ENCODE assay signal across 20 cellular contexts in the genomic region with DNA sequence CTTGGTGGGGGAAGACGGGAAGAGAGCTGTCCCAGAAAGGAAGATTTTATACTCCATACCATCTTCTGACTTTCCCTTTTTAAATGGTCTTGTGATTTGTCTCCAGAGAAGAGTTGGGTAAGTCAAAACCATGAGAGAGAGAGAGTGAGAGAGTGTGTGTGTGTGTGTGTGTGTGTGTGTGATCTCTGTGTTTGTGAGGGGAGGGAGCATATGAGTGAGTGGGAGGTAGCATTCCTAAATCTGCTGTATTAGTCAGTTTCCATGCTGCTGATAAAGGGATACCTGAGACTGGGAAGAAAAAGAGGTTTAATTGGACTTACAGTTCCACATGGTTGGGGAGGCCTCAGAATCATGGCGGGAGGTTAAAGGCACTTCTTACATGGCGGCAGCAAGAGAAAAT.
DNase-seq lines count a peak whose midpoint lies in the region; ATAC-seq and TF ChIP-seq lines count a peak whose summit lies in the region.
"Had no signal": no experiment of that assay in that cellular context is flagged by ENCODE, and none has a peak within 500 bp of the region (broad histone marks: within the 10 kb centered on the region; RNA-seq: fewer than 3 reads in every experiment).

No MANE protein-coding gene starts in this region.

- peak; percentile 46 for ATAC-seq in left ventricle myocardium superior
- ATAC-seq in GM19035 (IDR thresholded peaks at IDR 0.05; ENCODE audit: unreplicated experiment): no peak
- ATAC-seq in gastrocnemius medialis: no peak
- ATAC-seq: A549; CD8-positive, alpha-beta T cell; HCT116 had no signal

- TF ChIP-seq POLR2A in gastrocnemius medialis (IDR thresholded peaks at IDR 0.05): no peak

- H3K27ac ChIP-seq in right atrium auricular region (peak overlapping the region in 1 of 2 donors; percentile 31), gastrocnemius medialis (no peak overlapping the region)
- H3K27ac ChIP-seq: A549; BLaER1 treated with 17β-estradiol and CSF1 and Interleukin-3, amounts not matched to agents 10 nM and 100 nM had no signal

- no peaks in the 10 kb centered on the region for H3K36me3 Mint-ChIP-seq in nephron (ENCODE audit: low read depth)
- H3K36me3 Mint-ChIP-seq: CD8-positive, alpha-beta T cell had no signal

- H3K4me3 ChIP-seq in right atrium auricular region: no peak overlapping the region
- no peak overlapping the region for H3K4me3 ChIP-seq in choroid plexus epithelial cell (ENCODE audit: low read depth, low read length)
- H3K4me3 ChIP-seq in HAP-1: no peak overlapping the region
- no peak overlapping the region for H3K4me3 ChIP-seq in gastrocnemius medialis
- H3K4me3 ChIP-seq: A549; BLaER1 treated with 17β-estradiol and CSF1 and Interleukin-3, amounts not matched to agents 10 nM and 100 nM had no signal

- H3K9me3 ChIP-seq in right atrium auricular region (peaks cover 0 to 5% of the 10 kb centered on the region in 2 donors), HAP-1 (no peaks in the 10 kb centered on the region), gastrocnemius medialis (no peaks in the 10 kb centered on the region)
- H3K9me3 ChIP-seq: A549 had no signal

- in situ Hi-C loops in HAP-1 (cut with MboI; ENCODE audit: low sequenced_read_pairs) (no loop called here), gastrocnemius medialis (cut with MboI; ENCODE audit: low sequenced_read_pairs in 4 of 4) (no loop called here)

- H3K27ac Mint-ChIP-seq in nephron: peak overlapping the region; percentile 52 to 86 (median 76)
- H3K27ac Mint-ChIP-seq: CD8-positive, alpha-beta T cell had no signal

- H3K27me3 ChIP-seq in right atrium auricular region (no peaks in the 10 kb centered on the region), HAP-1 (ENCODE audit: low read depth) (no peaks in the 10 kb centered on the region), gastrocnemius medialis (no peaks in the 10 kb centered on the region)
- H3K27me3 ChIP-seq: BLaER1 treated with 17β-estradiol and CSF1 and Interleukin-3, amounts not matched to agents 10 nM and 100 nM had no signal

- no peak for DNase-seq in left ventricle myocardium superior
- DNase-seq in right atrium auricular region (ENCODE audit: low spot score): no peak
- DNase-seq in choroid plexus epithelial cell (ENCODE audit: low read depth): peak; percentile 36
- no peak for DNase-seq in HAP-1 (ENCODE audit: low spot score in 2 of 2)
- DNase-seq in SHP77 (lab: John Stamatoyannopoulos, UW): no peak
- DNase-seq in gastrocnemius medialis: no peak
- DNase-seq: Calu3; CD8-positive, alpha-beta T cell; GF-D8; KBM-7; NCI-H1105; NCI-H2081; NCI-H2171 treated with DMSO at 0.1 percent for 48 hours; NK-92 treated with Interleukin-12 subunit alpha and Interleukin-12 subunit beta, amount 100 ng/mL, for 24 hours; SIG-M5 had no signal

- H3K4me1 ChIP-seq in right atrium auricular region (no peaks in the 10 kb centered on the region), HAP-1 (no peaks in the 10 kb centered on the region), gastrocnemius medialis (no peaks in the 10 kb centered on the region)
- H3K4me1 ChIP-seq: A549; BLaER1 treated with 17β-estradiol and CSF1 and Interleukin-3, amounts not matched to agents 10 nM and 100 nM had no signal

- no peak overlapping the region for H3K4me3 Mint-ChIP-seq in nephron
- H3K4me3 Mint-ChIP-seq: CD8-positive, alpha-beta T cell had no signal

- TF ChIP-seq CTCF in right atrium auricular region (IDR thresholded peaks at IDR 0.05) (no peak), choroid plexus epithelial cell (conservative IDR thresholded peaks at IDR 0.05; ENCODE audit: low read depth, low read length) (no peak), nephron (IDR thresholded peaks at IDR 0.05; ENCODE audit: unreplicated experiment in 3 of 3) (no peak), gastrocnemius medialis (IDR thresholded peaks at IDR 0.05 in 4 of 5, conservative IDR thresholded peaks at IDR 0.05 in 1 of 5) (no peak)

- intact Hi-C loops in left ventricle myocardium superior (cut with micrococcal nuclease) (no loop called here), gastrocnemius medialis (cut with DNase I; ENCODE audit: low total_unique reads) (no loop called here)

- H3K27me3 Mint-ChIP-seq in nephron (ENCODE audit: low read depth): no peaks in the 10 kb centered on the region

- peaks cover 2% of the 10 kb centered on the region for H3K9me3 Mint-ChIP-seq in nephron

- H3K36me3 ChIP-seq in right atrium auricular region (no peaks in the 10 kb centered on the region), HAP-1 (replicated peaks) (no peaks in the 10 kb centered on the region), gastrocnemius medialis (no peaks in the 10 kb centered on the region)
- H3K36me3 ChIP-seq: BLaER1 treated with 17β-estradiol and CSF1 and Interleukin-3, amounts not matched to agents 10 nM and 100 nM had no signal

- peaks cover 12% of the 10 kb centered on the region for H3K4me1 Mint-ChIP-seq in nephron
